ENCODE assay signal across 23 cellular contexts in genomic region chr1:228176024-228176395, GRCh38. TPM values are rescaled to one million over a fixed set of nuclear protein-coding genes. Genes with fewer than 3 reads are reported as not detected.
A peak's percentile ranks its signal among the peaks of the same experiment; 100 is the strongest.
DNase-seq lines count a peak whose midpoint lies in the region; ATAC-seq, FAIRE-seq and TF ChIP-seq lines count a peak whose summit lies in the region.
"Had no signal": no experiment of that assay in that cellular context is flagged by ENCODE, and none has a peak within 500 bp of the region (broad histone marks: within the 10 kb centered on the region; RNA-seq: fewer than 3 reads in every experiment).

No MANE protein-coding gene starts in this region.

- no peak overlapping the region for H3K14ac ChIP-seq in H1 (ENCODE audit: insufficient read length)

- H4K91ac ChIP-seq in H1 (replicated peaks; ENCODE audit: insufficient read length, low read length), result no peak overlapping the region

- H2BK20ac ChIP-seq in H1 (ENCODE audit: low read length), result no peak overlapping the region

- no peak overlapping the region for H3K27ac Mint-ChIP-seq in neural progenitor cell
- H3K27ac Mint-ChIP-seq: GM23338 had no signal

- 0 out of 4 replicates have a peak, but pooled peaks cover 0 to 6% of the 10 kb centered on the region in 2 experiments for H3K79me2 ChIP-seq in H1 (ENCODE audit: control insufficient read depth in 1 of 2, insufficient read depth in 2 of 2, low read length in 2 of 2)
- peaks cover 11% of the 10 kb centered on the region for H3K79me2 ChIP-seq in neural progenitor cell (ENCODE audit: low read depth)

- H3K27me3 ChIP-seq in H1 (replicated peaks in 1 of 4; ENCODE audit: control insufficient read depth in 3 of 4, extremely low read depth in 1 of 4, insufficient read depth in 3 of 4, low read length in 3 of 4), result no peaks in the 10 kb centered on the region
- no peaks in the 10 kb centered on the region for H3K27me3 ChIP-seq in neural progenitor cell
- no peaks in the 10 kb centered on the region for H3K27me3 ChIP-seq in upper lobe of right lung

- no peak overlapping the region for H3K4ac ChIP-seq in H1 (replicated peaks; ENCODE audit: insufficient read length, low read depth, low read length)

- no peaks in the 10 kb centered on the region for H3K27me3 Mint-ChIP-seq in neural progenitor cell (ENCODE audit: insufficient read depth, low read depth)
- H3K27me3 Mint-ChIP-seq: CD8-positive, alpha-beta memory T cell had no signal

- DNase-seq in Right ventricle myocardium superior (no peak), cardiac septum (ENCODE audit: low spot score) (no peak), H1 (ENCODE audit: low read depth in 1 of 2, low spot score in 2 of 2) (no peak), neural progenitor cell (ENCODE audit: low spot score) (no peak), upper lobe of right lung (no peak)
- DNase-seq: C1 segment of cervical spinal cord; CD8-positive, alpha-beta memory T cell; DMS53; EL; NCI-H1105; NCI-H1694 treated with DMSO at 0.1 percent for 48 hours; NCI-H2107; NCI-H510A; NCI-H774; OCI-M1; SIG-M5 had no signal

- H3F3A ChIP-seq in neural progenitor cell (ENCODE audit: low read depth), result no peaks in the 10 kb centered on the region

- no peak overlapping the region for H2BK5ac ChIP-seq in H1 (ENCODE audit: low read depth, low read length)

- no peak for FAIRE-seq in H1 (lab: Jason Lieb, UNC)
- FAIRE-seq: GM12878, GM18507, K562 had no signal

- no peak for TF ChIP-seq EP300 in H1 (IDR thresholded peaks at IDR 0.05; ENCODE audit: borderline replicate concordance in 1 of 2, low read depth in 2 of 2, low read length in 2 of 2)

- H3K4me3 Mint-ChIP-seq in neural progenitor cell, result peak overlapping the region; percentile 21
- H3K4me3 Mint-ChIP-seq: CD8-positive, alpha-beta memory T cell; GM23338 had no signal

- H4K20me1 ChIP-seq in H1 (replicated peaks in 1 of 2; ENCODE audit: control insufficient read depth in 1 of 2, insufficient read depth in 2 of 2, low read length in 2 of 2) (peaks cover 8 to 20% of the 10 kb centered on the region in 2 experiments), neural progenitor cell (ENCODE audit: low read depth) (peaks cover 22% of the 10 kb centered on the region)

- H3K36me3 Mint-ChIP-seq in neural progenitor cell, result peaks cover 2% of the 10 kb centered on the region

- no peak overlapping the region for H3K4me3 ChIP-seq in H1 (ENCODE audit: extremely low read depth in 1 of 4, insufficient read depth in 2 of 4, low read depth in 3 of 4, low read length in 4 of 4)
- H3K4me3 ChIP-seq in neural progenitor cell, result no peak overlapping the region
- H3K4me3 ChIP-seq in upper lobe of right lung, result no peak overlapping the region
- H3K4me3 ChIP-seq: GM12878, GM23338, K562 had no signal

- intact Hi-C loops in Right ventricle myocardium superior (cut with DNase I) (no loop called here), cardiac septum (cut with DNase I) (no loop called here), upper lobe of right lung (cut with DNase I) (no loop called here)

- H3K36me3 ChIP-seq in H1 (ENCODE audit: control insufficient read depth in 2 of 4, insufficient read depth in 4 of 4, low read length in 3 of 4) (no peaks in the 10 kb centered on the region; a peak in 1 of 8 replicates), neural progenitor cell (no peaks in the 10 kb centered on the region), upper lobe of right lung (peaks cover 9% of the 10 kb centered on the region)

- TF ChIP-seq RAD21 in H1 (IDR thresholded peaks at IDR 0.05 in 1 of 2, conservative IDR thresholded peaks at IDR 0.05 in 1 of 2; ENCODE audit: low read depth in 2 of 2, low read length in 2 of 2), result no peak

- H2AFZ ChIP-seq in H1 (ENCODE audit: low read length), result no peak overlapping the region
- H2AFZ ChIP-seq in neural progenitor cell (replicated peaks), result no peak overlapping the region
- H2AFZ ChIP-seq: GM23338 had no signal

- no peak for TF ChIP-seq POLR2A in H1 (IDR thresholded peaks at IDR 0.05; ENCODE audit: control extremely low read depth in 1 of 2, low read depth in 2 of 2, low read length in 2 of 2)

- H3K4me2 ChIP-seq in H1 (ENCODE audit: insufficient read depth in 1 of 2, low read depth in 2 of 2, low read length in 2 of 2) (no peak overlapping the region), neural progenitor cell (no peak overlapping the region)
- H3K4me2 ChIP-seq: GM23338 had no signal

- ATAC-seq in Right ventricle myocardium superior (ENCODE audit: poor library complexity), result peak; percentile 42
- ATAC-seq in upper lobe of right lung, result no peak
- no peak for ATAC-seq in HG03342 (IDR thresholded peaks at IDR 0.05; ENCODE audit: unreplicated experiment)
- ATAC-seq in HG02884 (IDR thresholded peaks at IDR 0.05; ENCODE audit: unreplicated experiment), result no peak
- ATAC-seq: GM12878, GM23338, HCT116, K562 had no signal

- TF ChIP-seq CTCF in H1 (IDR thresholded peaks at IDR 0.05; ENCODE audit: control extremely low read depth in 1 of 3, insufficient read depth in 1 of 3, low read depth in 1 of 3, low read length in 3 of 3) (no peak), neural progenitor cell (IDR thresholded peaks at IDR 0.05) (no peak), upper lobe of right lung (IDR thresholded peaks at IDR 0.05) (no peak)

- no peak overlapping the region for H4K5ac ChIP-seq in H1 (ENCODE audit: insufficient read length, low read depth, low read length)

- peaks cover 2% of the 10 kb centered on the region; the same call in 1 of the 2 replicates for H3K23me2 ChIP-seq in H1 (ENCODE audit: low read depth, low read length)

- POLR2A ChIA-PET in H1 (lab: Charles Lee; ENCODE audit: partially characterized antibody), result interaction anchor here (0.9 to 3.2 kb wide), 2 partner anchors 10 to 39 kb away, joined by 3 to 14 read pairs; partner anchors contain the start of gene IBA57

- no peak overlapping the region for H2BK120ac ChIP-seq in H1 (replicated peaks; ENCODE audit: low read depth, low read length)

- no peak overlapping the region for H3K56ac ChIP-seq in H1 (replicated peaks; ENCODE audit: insufficient read length, low read depth, low read length)

- H3K9me3 ChIP-seq in H1 (ENCODE audit: insufficient read depth in 2 of 2, low read depth in 1 of 2, low read length in 1 of 2) (no peaks in the 10 kb centered on the region), neural progenitor cell (ENCODE audit: low read depth) (no peaks in the 10 kb centered on the region), upper lobe of right lung (no peaks in the 10 kb centered on the region)

- no peaks in the 10 kb centered on the region for H3K9me3 Mint-ChIP-seq in neural progenitor cell
- H3K9me3 Mint-ChIP-seq: CD8-positive, alpha-beta memory T cell; GM23338 had no signal

- CTCF ChIA-PET in H1 (lab: Charles Lee; ENCODE audit: partially characterized antibody), result interaction anchor here (0.7 to 3.8 kb wide), 3 partner anchors 10 to 25 kb away, joined by 3 to 23 read pairs (median 3); partner anchors contain the start of gene IBA57

- H3K23ac ChIP-seq in H1 (ENCODE audit: insufficient read length), result no peak overlapping the region

- H3K79me1 ChIP-seq in H1 (ENCODE audit: low read depth, low read length), result peaks cover 10% of the 10 kb centered on the region

- no peak overlapping the region for H3K27ac ChIP-seq in H1 (ENCODE audit: low read depth, low read length)
- H3K27ac ChIP-seq in neural progenitor cell, result no peak overlapping the region
- peak overlapping the region; percentile 66 for H3K27ac ChIP-seq in upper lobe of right lung

- H3K18ac ChIP-seq in H1 (ENCODE audit: extremely low read depth, low read length), result no peak overlapping the region

- H4K8ac ChIP-seq in H1 (ENCODE audit: extremely low read depth, insufficient read depth, low read length), result peak overlapping the region; percentile 71; the same call in 1 of the 2 replicates

- H3K4me1 ChIP-seq in H1 (replicated peaks in 1 of 4; ENCODE audit: control insufficient read depth in 3 of 4, insufficient read depth in 4 of 4, low read length in 3 of 4) (peaks cover 0 to 6% (median 4%) of the 10 kb centered on the region in 4 experiments; a peak in 4 of 7 replicates), neural progenitor cell (peaks cover 4% of the 10 kb centered on the region), upper lobe of right lung (peaks cover 7% of the 10 kb centered on the region)

- H3K4me1 Mint-ChIP-seq in neural progenitor cell, result no peaks in the 10 kb centered on the region
- H3K4me1 Mint-ChIP-seq: GM23338 had no signal

- H2BK15ac ChIP-seq in H1 (ENCODE audit: low read length), result no peak overlapping the region

- no peak overlapping the region for H3K9ac ChIP-seq in H1 (replicated peaks in 1 of 4; ENCODE audit: extremely low read depth in 1 of 4, low read depth in 3 of 4, low read length in 3 of 4)
- H3K9ac ChIP-seq in neural progenitor cell, result no peak overlapping the region

- no peak overlapping the region for H2AK5ac ChIP-seq in H1 (ENCODE audit: low read depth, low read length)

- H2BK12ac ChIP-seq in H1 (ENCODE audit: low read depth, low read length), result no peak overlapping the region

- 87% methylated on average over 4 of the region's 4 CpGs; no CpG with 5 or more reads in 1 of the 2 experiments for WGBS in H1 (ENCODE audit: extremely low coverage in 1 of 2, insufficient coverage in 1 of 2, insufficient read length in 1 of 2, insufficient replicate concordance in 2 of 2, low coverage in 1 of 2, low lambda C conversion rate in 2 of 2, missing lambda C conversion rate in 1 of 2), 2 experiments

RNA-seq across cellular contexts. Expression of gene IBA57, which starts 10.4 kb away (rescaled TPM):
- total RNA-seq in Right ventricle myocardium superior, result 14.8 TPM
- total RNA-seq in cardiac septum, result 16.6 TPM
- total RNA-seq in H1 (2021; fragmentation: NEBNext Ultra II Directional; extraction: Animal tissue kit (Norgen Biotek cat#: 25700)), result 5.9 and 7.8 TPM in 2 replicates
- 2.6 and 5.3 TPM in 2 replicates for polyA plus RNA-seq in H1 (2011; rRNA removed)
- 4.6 TPM for polyA plus RNA-seq in H1 (2011; cell fraction: cytosol; rRNA removed)
- 7.1 TPM for polyA plus RNA-seq in H1 (2011; cell fraction: nucleus; rRNA removed)
- polyA plus RNA-seq in H1 (2012, experiment 1 of 2), result 2.9 to 3.9 TPM (median 3.6 TPM) in 4 replicates
- polyA plus RNA-seq in H1 (2012, experiment 2 of 2), result 1.6 TPM
- polyA plus RNA-seq in H1 (2013, experiment 1 of 2), result 2.3 TPM
- polyA plus RNA-seq in H1 (2013, experiment 2 of 2), result 2.3 TPM
- 3.2 and 3.3 TPM in 2 replicates for polyA minus RNA-seq in H1 (2011; rRNA and poly(A)+ RNA removed)
- 2.8 TPM for polyA minus RNA-seq in H1 (2011; cell fraction: cytosol; rRNA and poly(A)+ RNA removed)
- 8.4 TPM for polyA minus RNA-seq in H1 (2011; cell fraction: nucleus; rRNA and poly(A)+ RNA removed)
- 2.2 and 6.7 TPM in 2 replicates for total RNA-seq in neural progenitor cell (ENCODE audit: low replicate concordance)
- 13.0 TPM for total RNA-seq in upper lobe of right lung

RNA-seq across cellular contexts. Expression of gene GJC2, which starts 26.3 kb away (rescaled TPM):
- 1.6 TPM for total RNA-seq in Right ventricle myocardium superior
- total RNA-seq in cardiac septum, result 1.6 TPM
- 0.54 and 0.55 TPM in 2 replicates for total RNA-seq in H1 (2021; fragmentation: NEBNext Ultra II Directional; extraction: Animal tissue kit (Norgen Biotek cat#: 25700))
- 0.17 and 0.28 TPM in 2 replicates for polyA plus RNA-seq in H1 (2011; rRNA removed)
- 0.27 TPM for polyA plus RNA-seq in H1 (2011; cell fraction: cytosol; rRNA removed)
- polyA plus RNA-seq in H1 (2011; cell fraction: nucleus; rRNA removed), result 0.54 TPM
- 0.25 to 0.57 TPM (median 0.40 TPM) in 4 replicates for polyA plus RNA-seq in H1 (2012, experiment 1 of 2)
- 0.10 TPM for polyA plus RNA-seq in H1 (2012, experiment 2 of 2)
- 0.36 TPM for polyA plus RNA-seq in H1 (2013, experiment 1 of 2)
- 0.40 TPM for polyA plus RNA-seq in H1 (2013, experiment 2 of 2)
- 0.16 and 0.22 TPM in 2 replicates for polyA minus RNA-seq in H1 (2011; rRNA and poly(A)+ RNA removed)
- polyA minus RNA-seq in H1 (2011; cell fraction: cytosol; rRNA and poly(A)+ RNA removed), result not detected
- 0.60 TPM for polyA minus RNA-seq in H1 (2011; cell fraction: nucleus; rRNA and poly(A)+ RNA removed)
- 0.25 TPM in 1 of 2 replicates, not detected in the other for total RNA-seq in neural progenitor cell (ENCODE audit: low replicate concordance)
- 6.9 TPM for total RNA-seq in upper lobe of right lung
- polyA plus RNA-seq: CD8-positive, alpha-beta memory T cell had no signal

RNA-seq across cellular contexts. Expression of gene OBSCN, which starts 31.8 kb away (rescaled TPM):
- total RNA-seq in Right ventricle myocardium superior (316 TPM), cardiac septum (396 TPM), neural progenitor cell (ENCODE audit: low replicate concordance) (5.1 and 14.9 TPM in 2 replicates), upper lobe of right lung (39.4 TPM)
- 21.0 and 28.4 TPM in 2 replicates for total RNA-seq in H1 (2021; fragmentation: NEBNext Ultra II Directional; extraction: Animal tissue kit (Norgen Biotek cat#: 25700))
- polyA plus RNA-seq in H1 (2011; rRNA removed), result 7.5 and 10.1 TPM in 2 replicates
- 9.8 TPM for polyA plus RNA-seq in H1 (2011; cell fraction: cytosol; rRNA removed)
- polyA plus RNA-seq in H1 (2011; cell fraction: nucleus; rRNA removed), result 70.1 TPM
- 11.7 to 20.8 TPM (median 19.4 TPM) in 4 replicates for polyA plus RNA-seq in H1 (2012, experiment 1 of 2)
- 6.5 TPM for polyA plus RNA-seq in H1 (2012, experiment 2 of 2)
- polyA plus RNA-seq in H1 (2013, experiment 1 of 2), result 6.5 TPM
- polyA plus RNA-seq in H1 (2013, experiment 2 of 2), result 4.8 TPM
- polyA minus RNA-seq in H1 (2011; rRNA and poly(A)+ RNA removed), result 13.8 and 16.4 TPM in 2 replicates
- polyA minus RNA-seq in H1 (2011; cell fraction: cytosol; rRNA and poly(A)+ RNA removed), result 18.6 TPM
- polyA minus RNA-seq in H1 (2011; cell fraction: nucleus; rRNA and poly(A)+ RNA removed), result 55.0 TPM

RNA-seq across cellular contexts. Expression of gene GUK1, which starts 35.9 kb away (rescaled TPM):
- total RNA-seq in Right ventricle myocardium superior, result 143 TPM
- 213 TPM for total RNA-seq in cardiac septum
- total RNA-seq in H1 (2021; fragmentation: NEBNext Ultra II Directional; extraction: Animal tissue kit (Norgen Biotek cat#: 25700)), result 68.5 TPM in 2 replicates
- 182 and 183 TPM in 2 replicates for polyA plus RNA-seq in H1 (2011; rRNA removed)
- 167 TPM for polyA plus RNA-seq in H1 (2011; cell fraction: cytosol; rRNA removed)
- polyA plus RNA-seq in H1 (2011; cell fraction: nucleus; rRNA removed), result 249 TPM
- polyA plus RNA-seq in H1 (2012, experiment 1 of 2), result 36.2 to 105 TPM (median 94.7 TPM) in 4 replicates
- polyA plus RNA-seq in H1 (2012, experiment 2 of 2), result 106 TPM
- polyA plus RNA-seq in H1 (2013, experiment 1 of 2), result 97.5 TPM
- 90.9 TPM for polyA plus RNA-seq in H1 (2013, experiment 2 of 2)
- 25.4 and 32.8 TPM in 2 replicates for polyA minus RNA-seq in H1 (2011; rRNA and poly(A)+ RNA removed)
- polyA minus RNA-seq in H1 (2011; cell fraction: cytosol; rRNA and poly(A)+ RNA removed), result 33.8 TPM
- 70.3 TPM for polyA minus RNA-seq in H1 (2011; cell fraction: nucleus; rRNA and poly(A)+ RNA removed)
- total RNA-seq in neural progenitor cell (ENCODE audit: low replicate concordance), result 87.7 and 119 TPM in 2 replicates
- 203 TPM for total RNA-seq in upper lobe of right lung
